26 cellular contexts compared by ENCODE assay signal in genomic region chr17:18028114-18028513, GRCh38. TPM values are rescaled to one million over a fixed set of nuclear protein-coding genes. Genes with fewer than 3 reads are reported as not detected.
A peak's percentile ranks its signal among the peaks of the same experiment; 100 is the strongest.
DNase-seq lines count a peak whose midpoint lies in the region; ATAC-seq and TF ChIP-seq lines count a peak whose summit lies in the region.
"Had no signal": no experiment of that assay in that cellular context is flagged by ENCODE, and none has a peak within 500 bp of the region (broad histone marks: within the 10 kb centered on the region; RNA-seq: fewer than 3 reads in every experiment).

No MANE protein-coding gene starts in this region.

- in situ Hi-C loops in gastrocnemius medialis (cut with MboI; ENCODE audit: low sequenced_read_pairs in 4 of 4) = loop anchor here (25.0 kb wide), 2 partner anchors 91 to 141 kb away; no protein-coding TSS in a partner anchor

- peak; percentile 65 to 78 for DNase-seq in SHP77 (lab: John Stamatoyannopoulos, UW)
- no peak for DNase-seq in SHP77 treated with DMSO at 0.1 percent for 48 hours (lab: John Stamatoyannopoulos, UW)
- no peak for DNase-seq in activated T-helper 1 cell treated with anti-CD3 and anti-CD28 coated beads, Interleukin-12 subunit alpha, Interleukin-12 subunit beta, Interleukin-2, Interleukin-4 antibody, amounts not matched to agents 30 ng/mL and 10 ng/mL and 1 ng/mL, durations not matched to agents 14 hours and 24 hours and 36 hours (ENCODE audit: low spot score)
- DNase-seq in right atrium auricular region (ENCODE audit: low spot score) = no peak
- DNase-seq in gastrocnemius medialis = no peak
- DNase-seq in activated CD4-positive, alpha-beta T cell treated with anti-CD3 and anti-CD28 coated beads for 48 hours = no peak
- no peak for DNase-seq in effector memory CD8-positive, alpha-beta T cell
- no peak for DNase-seq in activated gamma-delta T cell treated with Interleukin-2 at 50 U/mL for 16 hours
- DNase-seq: activated B cell treated with CpG ODN at 0.5 μM for 24 hours; activated CD4-positive, alpha-beta T cell treated with anti-CD3 and anti-CD28 coated beads, Interleukin-2, amount 50 U/mL, for 48 hours; activated CD8-positive, alpha-beta memory T cell treated with anti-CD3 and anti-CD28 coated beads, Interleukin-2, amount 50 U/mL, for 4 hours; amygdala; CD8-positive, alpha-beta memory T cell; cortex of kidney; foreskin keratinocyte; hypothalamus; IMR-90; naive thymus-derived CD8-positive, alpha-beta T cell; NCI-H1048; NCI-H446 treated with DMSO at 0.1 percent for 48 hours; spleen; T-helper 1 cell; transverse colon had no signal

- H3K9me3 Mint-ChIP-seq in activated T-helper 1 cell treated with anti-CD3 and anti-CD28 coated beads, Interleukin-12 subunit alpha, Interleukin-12 subunit beta, Interleukin-2, Interleukin-4 antibody, amounts not matched to agents 30 ng/mL and 10 ng/mL and 1 ng/mL, durations not matched to agents 14 hours and 24 hours and 36 hours = no peaks in the 10 kb centered on the region
- H3K9me3 Mint-ChIP-seq in effector memory CD8-positive, alpha-beta T cell = no peaks in the 10 kb centered on the region
- H3K9me3 Mint-ChIP-seq: activated B cell treated with CpG ODN at 0.5 μM for 24 hours; activated naive CD4-positive, alpha-beta T cell treated with anti-CD3 and anti-CD28 coated beads, Interleukin-2, amount 50 U/mL, for 24 hours; CD8-positive, alpha-beta memory T cell; naive thymus-derived CD8-positive, alpha-beta T cell had no signal

- ATAC-seq in gastrocnemius medialis = peak; percentile 50 to 60
- ATAC-seq in effector memory CD8-positive, alpha-beta T cell (replicated peaks) = no peak
- ATAC-seq: A549; foreskin keratinocyte; naive thymus-derived CD8-positive, alpha-beta T cell had no signal

- H3K36me3 Mint-ChIP-seq in activated T-helper 1 cell treated with anti-CD3 and anti-CD28 coated beads, Interleukin-12 subunit alpha, Interleukin-12 subunit beta, Interleukin-2, Interleukin-4 antibody, amounts not matched to agents 30 ng/mL and 10 ng/mL and 1 ng/mL, durations not matched to agents 14 hours and 24 hours and 36 hours (ENCODE audit: low read depth) = peaks cover 16% of the 10 kb centered on the region
- peaks cover 10% of the 10 kb centered on the region for H3K36me3 Mint-ChIP-seq in effector memory CD8-positive, alpha-beta T cell (ENCODE audit: insufficient read depth)

- TF ChIP-seq POLR2A in gastrocnemius medialis (IDR thresholded peaks at IDR 0.05) = no peak

- H3K36me3 ChIP-seq in right atrium auricular region = no peaks in the 10 kb centered on the region
- H3K36me3 ChIP-seq in gastrocnemius medialis = no peaks in the 10 kb centered on the region

- H3K4me3 ChIP-seq in right atrium auricular region (no peak overlapping the region), gastrocnemius medialis (no peak overlapping the region)
- H3K4me3 ChIP-seq: A549, esophagus muscularis mucosa, spleen, transverse colon had no signal

- H3K27ac Mint-ChIP-seq in activated T-helper 1 cell treated with anti-CD3 and anti-CD28 coated beads, Interleukin-12 subunit alpha, Interleukin-12 subunit beta, Interleukin-2, Interleukin-4 antibody, amounts not matched to agents 30 ng/mL and 10 ng/mL and 1 ng/mL, durations not matched to agents 14 hours and 24 hours and 36 hours = peak overlapping the region; percentile 18
- H3K27ac Mint-ChIP-seq in effector memory CD8-positive, alpha-beta T cell = no peak overlapping the region
- H3K27ac Mint-ChIP-seq: activated B cell treated with CpG ODN at 0.5 μM for 24 hours; activated naive CD4-positive, alpha-beta T cell treated with anti-CD3 and anti-CD28 coated beads, Interleukin-2, amount 50 U/mL, for 24 hours had no signal

- H3K27me3 ChIP-seq in right atrium auricular region = no peaks in the 10 kb centered on the region
- no peaks in the 10 kb centered on the region for H3K27me3 ChIP-seq in gastrocnemius medialis
- H3K27me3 ChIP-seq: esophagus muscularis mucosa, foreskin keratinocyte, spleen, transverse colon had no signal

- H3K4me1 Mint-ChIP-seq in activated T-helper 1 cell treated with anti-CD3 and anti-CD28 coated beads, Interleukin-12 subunit alpha, Interleukin-12 subunit beta, Interleukin-2, Interleukin-4 antibody, amounts not matched to agents 30 ng/mL and 10 ng/mL and 1 ng/mL, durations not matched to agents 14 hours and 24 hours and 36 hours (ENCODE audit: low read depth) = peaks cover 34% of the 10 kb centered on the region
- H3K4me1 Mint-ChIP-seq in effector memory CD8-positive, alpha-beta T cell (ENCODE audit: low read depth in 2 of 2) = peaks cover 23 to 24% of the 10 kb centered on the region in 2 donors

- intact Hi-C loops in activated T-helper 1 cell treated with anti-CD3 and anti-CD28 coated beads, Interleukin-12 subunit alpha, Interleukin-12 subunit beta, Interleukin-2, Interleukin-4 antibody, amounts not matched to agents 30 ng/mL and 10 ng/mL and 1 ng/mL, durations not matched to agents 14 hours and 24 hours and 36 hours (cut with micrococcal nuclease) = no loop called here
- intact Hi-C loops in gastrocnemius medialis (cut with DNase I; ENCODE audit: low total_unique reads) = no loop called here

- H3K4me1 ChIP-seq in right atrium auricular region (peaks cover 0 to 50% of the 10 kb centered on the region in 2 donors), gastrocnemius medialis (peaks cover 28 to 43% of the 10 kb centered on the region in 2 donors)
- H3K4me1 ChIP-seq: transverse colon had no signal

- H3K27ac ChIP-seq in right atrium auricular region (peak overlapping the region; percentile 79 to 93), gastrocnemius medialis (peak overlapping the region; percentile 73 to 86 (median 80))
- H3K27ac ChIP-seq: A549, esophagus muscularis mucosa, foreskin keratinocyte, spleen, transverse colon had no signal

- no peaks in the 10 kb centered on the region for H3K27me3 Mint-ChIP-seq in activated T-helper 1 cell treated with anti-CD3 and anti-CD28 coated beads, Interleukin-12 subunit alpha, Interleukin-12 subunit beta, Interleukin-2, Interleukin-4 antibody, amounts not matched to agents 30 ng/mL and 10 ng/mL and 1 ng/mL, durations not matched to agents 14 hours and 24 hours and 36 hours (ENCODE audit: insufficient read depth)
- no peaks in the 10 kb centered on the region for H3K27me3 Mint-ChIP-seq in effector memory CD8-positive, alpha-beta T cell
- H3K27me3 Mint-ChIP-seq: activated B cell treated with CpG ODN at 0.5 μM for 24 hours; activated naive CD4-positive, alpha-beta T cell treated with anti-CD3 and anti-CD28 coated beads, Interleukin-2, amount 50 U/mL, for 24 hours; CD8-positive, alpha-beta memory T cell; naive thymus-derived CD8-positive, alpha-beta T cell had no signal

- H3K4me3 Mint-ChIP-seq in activated T-helper 1 cell treated with anti-CD3 and anti-CD28 coated beads, Interleukin-12 subunit alpha, Interleukin-12 subunit beta, Interleukin-2, Interleukin-4 antibody, amounts not matched to agents 30 ng/mL and 10 ng/mL and 1 ng/mL, durations not matched to agents 14 hours and 24 hours and 36 hours = no peak overlapping the region
- no peak overlapping the region for H3K4me3 Mint-ChIP-seq in effector memory CD8-positive, alpha-beta T cell
- H3K4me3 Mint-ChIP-seq: activated B cell treated with CpG ODN at 0.5 μM for 24 hours; activated naive CD4-positive, alpha-beta T cell treated with anti-CD3 and anti-CD28 coated beads, Interleukin-2, amount 50 U/mL, for 24 hours; CD8-positive, alpha-beta memory T cell; naive thymus-derived CD8-positive, alpha-beta T cell had no signal

- no peaks in the 10 kb centered on the region for H3K9me3 ChIP-seq in right atrium auricular region
- H3K9me3 ChIP-seq in gastrocnemius medialis = no peaks in the 10 kb centered on the region
- H3K9me3 ChIP-seq: A549, esophagus muscularis mucosa, spleen, transverse colon had no signal

- no peak for TF ChIP-seq CTCF in right atrium auricular region (IDR thresholded peaks at IDR 0.05)
- TF ChIP-seq CTCF in gastrocnemius medialis (IDR thresholded peaks at IDR 0.05 in 4 of 5, conservative IDR thresholded peaks at IDR 0.05 in 1 of 5) = no peak

RNA-seq across cellular contexts. Expression of gene ATPAF2, which starts 10.9 kb away (rescaled TPM):
- 34.9 and 37.8 TPM in 2 replicates for total RNA-seq in activated T-helper 1 cell treated with anti-CD3 and anti-CD28 coated beads, Interleukin-12 subunit alpha, Interleukin-12 subunit beta, Interleukin-2, Interleukin-4 antibody, amounts not matched to agents 30 ng/mL and 10 ng/mL and 1 ng/mL, durations not matched to agents 14 hours and 24 hours and 36 hours
- total RNA-seq in right atrium auricular region = 10 to 100 TPM; 11.1 to 47.0 TPM
- total RNA-seq in gastrocnemius medialis = 10 to 100 TPM; 12.6 to 19.9 (median 16.2) TPM

RNA-seq across cellular contexts. Expression of gene GID4, which starts 11.1 kb away (rescaled TPM):
- total RNA-seq in activated T-helper 1 cell treated with anti-CD3 and anti-CD28 coated beads, Interleukin-12 subunit alpha, Interleukin-12 subunit beta, Interleukin-2, Interleukin-4 antibody, amounts not matched to agents 30 ng/mL and 10 ng/mL and 1 ng/mL, durations not matched to agents 14 hours and 24 hours and 36 hours = 9.6 and 10.0 TPM in 2 replicates
- 10 to 100 TPM; 14.0 to 22.1 TPM for total RNA-seq in right atrium auricular region
- total RNA-seq in gastrocnemius medialis = 10 to 100 TPM; 40.1 to 46.4 (median 41.4) TPM

RNA-seq across cellular contexts. Expression of gene DRC3, which starts 55.5 kb away (rescaled TPM):
- not detected in 2 replicates for total RNA-seq in activated T-helper 1 cell treated with anti-CD3 and anti-CD28 coated beads, Interleukin-12 subunit alpha, Interleukin-12 subunit beta, Interleukin-2, Interleukin-4 antibody, amounts not matched to agents 30 ng/mL and 10 ng/mL and 1 ng/mL, durations not matched to agents 14 hours and 24 hours and 36 hours
- total RNA-seq in right atrium auricular region (1 to 10 TPM in 1 of 2 donors, under 1 TPM in 1; 0.94 to 1.7 TPM), gastrocnemius medialis (under 1 TPM; 0.05 to 0.81 (median 0.28) TPM)
- total RNA-seq: activated B cell treated with CpG ODN at 0.5 μM for 24 hours had no signal

RNA-seq across cellular contexts. Expression of gene TOM1L2, which starts 55.9 kb away (rescaled TPM):
- 9.3 and 10.2 TPM in 2 replicates for total RNA-seq in activated T-helper 1 cell treated with anti-CD3 and anti-CD28 coated beads, Interleukin-12 subunit alpha, Interleukin-12 subunit beta, Interleukin-2, Interleukin-4 antibody, amounts not matched to agents 30 ng/mL and 10 ng/mL and 1 ng/mL, durations not matched to agents 14 hours and 24 hours and 36 hours
- total RNA-seq in right atrium auricular region (100 to 1,000 TPM; 186 to 347 TPM), gastrocnemius medialis (10 to 100 TPM; 55.7 to 97.1 (median 73.3) TPM)

RNA-seq across cellular contexts. Expression of gene DRG2, which starts 59.6 kb away (rescaled TPM):
- 67.5 and 69.2 TPM in 2 replicates for total RNA-seq in activated T-helper 1 cell treated with anti-CD3 and anti-CD28 coated beads, Interleukin-12 subunit alpha, Interleukin-12 subunit beta, Interleukin-2, Interleukin-4 antibody, amounts not matched to agents 30 ng/mL and 10 ng/mL and 1 ng/mL, durations not matched to agents 14 hours and 24 hours and 36 hours
- total RNA-seq in right atrium auricular region (10 to 100 TPM; 18.2 to 27.7 TPM), gastrocnemius medialis (10 to 100 TPM; 34.7 to 52.3 (median 37.4) TPM)

Comparison
In these comparisons a context has a peak if more than half of its experiments do, and no peak if none do; other contexts are left out.
1. DNase-seq: peak in SHP77 (2 of 2); none in SHP77 treated with DMSO at 0.1 percent for 48 hours (single experiment), activated T-helper 1 cell treated with anti-CD3 and anti-CD28 coated beads, Interleukin-12 subunit alpha, Interleukin-12 subunit beta, Interleukin-2, Interleukin-4 antibody, amounts not matched to agents 30 ng/mL and 10 ng/mL and 1 ng/mL, durations not matched to agents 14 hours and 24 hours and 36 hours (single experiment), right atrium auricular region (single experiment), gastrocnemius medialis (0 of 2), activated CD4-positive, alpha-beta T cell treated with anti-CD3 and anti-CD28 coated beads for 48 hours (single experiment), effector memory CD8-positive, alpha-beta T cell (0 of 3) and activated gamma-delta T cell treated with Interleukin-2 at 50 U/mL for 16 hours (single experiment).